ENCODE assay signal across 19 cellular contexts in the genomic region with DNA sequence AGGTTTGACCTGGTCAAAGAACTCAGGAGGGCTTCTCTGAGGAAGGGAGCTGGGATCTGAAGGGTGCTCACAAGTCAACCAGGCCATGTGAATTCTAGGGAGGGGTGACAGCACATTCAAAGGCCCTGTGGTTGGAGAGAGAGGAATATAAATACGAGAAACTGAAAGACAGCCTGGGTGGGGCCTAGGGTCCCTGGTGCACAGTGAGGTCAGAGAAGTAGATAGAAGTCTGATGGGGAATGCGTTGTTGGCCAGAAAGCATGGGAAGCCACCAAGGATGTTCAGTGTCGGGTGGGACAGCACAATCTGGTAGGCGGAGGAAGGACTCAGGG.
"Had no signal": no experiment of that assay in that cellular context is flagged by ENCODE, and none has a peak within 500 bp of the region (broad histone marks: within the 10 kb centered on the region; RNA-seq: fewer than 3 reads in every experiment).

No MANE protein-coding gene starts in this region.

- H3K27ac ChIP-seq: adrenal gland, Peyer's patch, RWPE1 had no signal

- H3K27ac Mint-ChIP-seq: activated CD8-positive, alpha-beta T cell treated with anti-CD3 and anti-CD28 coated beads, Interleukin-2, amount 10 ng/mL, durations not matched to agents 7 days and 5 days; activated naive CD8-positive, alpha-beta T cell treated with anti-CD3 and anti-CD28 coated beads, Interleukin-2, amount 10 ng/mL, durations not matched to agents 7 days and 5 days; T-helper 1 cell treated with Interleukin-12 subunit alpha and Interleukin-12 subunit beta and Interleukin-4 antibody, amounts not matched to agents 30 μg/mL and 1 μg/mL, for 36 hours; WTC11 had no signal

- H3K9me3 Mint-ChIP-seq: activated naive CD8-positive, alpha-beta T cell treated with anti-CD3 and anti-CD28 coated beads, Interleukin-2, amount 10 ng/mL, durations not matched to agents 7 days and 5 days; T-helper 1 cell treated with Interleukin-12 subunit alpha and Interleukin-12 subunit beta and Interleukin-4 antibody, amounts not matched to agents 30 μg/mL and 1 μg/mL, for 36 hours had no signal

- H3K4me3 Mint-ChIP-seq: activated CD8-positive, alpha-beta T cell treated with anti-CD3 and anti-CD28 coated beads, Interleukin-2, amount 10 ng/mL, durations not matched to agents 7 days and 5 days; activated naive CD8-positive, alpha-beta T cell treated with anti-CD3 and anti-CD28 coated beads, Interleukin-2, amount 10 ng/mL, durations not matched to agents 7 days and 5 days; T-helper 1 cell treated with Interleukin-12 subunit alpha and Interleukin-12 subunit beta and Interleukin-4 antibody, amounts not matched to agents 30 μg/mL and 1 μg/mL, for 36 hours; WTC11 had no signal

- H3K27me3 Mint-ChIP-seq: activated naive CD8-positive, alpha-beta T cell treated with anti-CD3 and anti-CD28 coated beads, Interleukin-2, amount 10 ng/mL, durations not matched to agents 7 days and 5 days had no signal

- H3K4me1 Mint-ChIP-seq: activated naive CD8-positive, alpha-beta T cell treated with anti-CD3 and anti-CD28 coated beads, Interleukin-2, amount 10 ng/mL, durations not matched to agents 7 days and 5 days had no signal

- H3K4me3 ChIP-seq: adrenal gland, Peyer's patch had no signal

- DNase-seq: activated CD4-positive, alpha-beta T cell treated with anti-CD3 and anti-CD28 coated beads for 48 hours; activated CD4-positive, alpha-beta T cell treated with anti-CD3 and anti-CD28 coated beads, Interleukin-2, amount 50 U/mL, for 4 hours; activated CD4-positive, CD25-positive, alpha-beta regulatory T cell treated with anti-CD3 and anti-CD28 coated beads, Interleukin-2, amount 50 U/mL, for 72 hours; activated CD8-positive, alpha-beta memory T cell treated with anti-CD3 and anti-CD28 coated beads, Interleukin-2, amount 50 U/mL, for 48 hours; activated CD8-positive, alpha-beta T cell treated with anti-CD3 and anti-CD28 coated beads, Interleukin-2, amount 10 ng/mL, durations not matched to agents 7 days and 5 days; activated naive CD4-positive, alpha-beta T cell treated with anti-CD3 and anti-CD28 coated beads, Interleukin-2, amount 50 U/mL, for 16 hours; activated naive CD8-positive, alpha-beta T cell treated with anti-CD3 and anti-CD28 coated beads, Interleukin-2, amount 10 ng/mL, durations not matched to agents 7 days and 5 days; activated T-cell treated with anti-CD3 and anti-CD28 coated beads, Interleukin-2, amount 50 U/mL, for 1 hour; adrenal gland; cerebellar nuclear complex; Kasumi-1; NCI-H2029 treated with DMSO at 0.1 percent for 48 hours; NCI-H510A treated with DMSO at 0.1 percent for 48 hours; Peyer's patch; Right ventricle myocardium superior; T-helper 9 cell had no signal

- H3K27me3 ChIP-seq: adrenal gland, Peyer's patch had no signal
